In genomic region chr10:17643755-17644484, GRCh38 we compare ENCODE assay signal across 8 cellular contexts. TPM values are rescaled to one million over a fixed set of nuclear protein-coding genes. Genes with fewer than 3 reads are reported as not detected.
A peak's percentile ranks its signal among the peaks of the same experiment; 100 is the strongest.
DNase-seq lines count a peak whose midpoint lies in the region; ATAC-seq and TF ChIP-seq lines count a peak whose summit lies in the region.

Gene STAM, plus strand, starts transcription at chr10:17644151. Its CDS starts 189 bp downstream, at chr10:17644340.

- intact Hi-C loops in T-helper 1 cell treated with Interleukin-12 subunit alpha and Interleukin-12 subunit beta and Interleukin-4 antibody, amounts not matched to agents 30 ng/mL and 1 ng/mL, for 36 hours (cut with micrococcal nuclease), result loop anchor here (1.0 to 5.0 kb wide), 12 partner anchors 9 to 1782 kb away; partner anchors contain the start of genes HACD1, MINDY3, NSUN6 and PTER
- intact Hi-C loops in left cardiac atrium (cut with DNase I) (no loop called here), upper lobe of right lung (cut with DNase I) (no loop called here)

- no peaks in the 10 kb centered on the region for H3K27me3 Mint-ChIP-seq in progenitor cell of endocrine pancreas

- H3K9me3 ChIP-seq in upper lobe of right lung, result no peaks in the 10 kb centered on the region

- peaks cover 4% of the 10 kb centered on the region for H3K9me3 Mint-ChIP-seq in progenitor cell of endocrine pancreas (ENCODE audit: low read depth)

- peaks cover 3% of the 10 kb centered on the region for H3K36me3 Mint-ChIP-seq in progenitor cell of endocrine pancreas (ENCODE audit: insufficient read depth)

- H3K4me1 Mint-ChIP-seq in progenitor cell of endocrine pancreas (ENCODE audit: low read depth), result peaks cover 24% of the 10 kb centered on the region

- H3K36me3 ChIP-seq in upper lobe of right lung, result no peaks in the 10 kb centered on the region

- H3K27me3 ChIP-seq in upper lobe of right lung, result no peaks in the 10 kb centered on the region

- ATAC-seq in GM18498 (IDR thresholded peaks at IDR 0.05; ENCODE audit: unreplicated experiment) (peak; percentile 89), HG02885 (IDR thresholded peaks at IDR 0.05; ENCODE audit: poor library complexity, unreplicated experiment) (peak; percentile 90), left cardiac atrium (peak; percentile 95 to 96), upper lobe of right lung (peak; percentile 94)

- peak within 1 kb of the TSS; percentile 100 for H3K27ac Mint-ChIP-seq in progenitor cell of endocrine pancreas

- peak within 1 kb of the TSS; percentile 99 for H3K27ac ChIP-seq in upper lobe of right lung

- peak within 1 kb of the TSS; percentile 94 for H3K4me3 ChIP-seq in upper lobe of right lung

- peaks cover 46% of the 10 kb centered on the region for H3K4me1 ChIP-seq in upper lobe of right lung

- H3K4me3 Mint-ChIP-seq in progenitor cell of endocrine pancreas (ENCODE audit: low read depth), result peak within 1 kb of the TSS; percentile 99

- TF ChIP-seq CTCF in progenitor cell of endocrine pancreas (IDR thresholded peaks at IDR 0.05; ENCODE audit: unreplicated experiment) (no peak), upper lobe of right lung (IDR thresholded peaks at IDR 0.05) (no peak)

- DNase-seq in NCI-H1694 (lab: John Stamatoyannopoulos, UW) (peak; percentile 86), amniotic epithelial cell (ENCODE audit: low read depth) (peak; percentile 86), left cardiac atrium (peak; percentile 93), progenitor cell of endocrine pancreas (ENCODE audit: low spot score, unreplicated experiment) (peak; percentile 82), upper lobe of right lung (peak; percentile 95)

RNA-seq across cellular contexts. Expression of gene STAM, which starts in this region (rescaled TPM):
- total RNA-seq in T-helper 1 cell treated with Interleukin-12 subunit alpha and Interleukin-12 subunit beta and Interleukin-4 antibody, amounts not matched to agents 30 ng/mL and 1 ng/mL, for 36 hours, result 25.0 and 29.5 TPM in 2 replicates
- total RNA-seq in left cardiac atrium (10 to 100 TPM; 17.3 to 27.5 TPM), progenitor cell of endocrine pancreas (25.1 and 27.8 TPM in 2 replicates), upper lobe of right lung (35.4 TPM)

Comparison
In these comparisons a context has a peak if more than half of its experiments do, and no peak if none do; other contexts are left out.
1. Peak in every context shown above with its lines: DNase-seq, ATAC-seq, H3K4me3 ChIP-seq and H3K27ac ChIP-seq.